Comparison of ENCODE assay signal across 13 cellular contexts in the genomic region with DNA sequence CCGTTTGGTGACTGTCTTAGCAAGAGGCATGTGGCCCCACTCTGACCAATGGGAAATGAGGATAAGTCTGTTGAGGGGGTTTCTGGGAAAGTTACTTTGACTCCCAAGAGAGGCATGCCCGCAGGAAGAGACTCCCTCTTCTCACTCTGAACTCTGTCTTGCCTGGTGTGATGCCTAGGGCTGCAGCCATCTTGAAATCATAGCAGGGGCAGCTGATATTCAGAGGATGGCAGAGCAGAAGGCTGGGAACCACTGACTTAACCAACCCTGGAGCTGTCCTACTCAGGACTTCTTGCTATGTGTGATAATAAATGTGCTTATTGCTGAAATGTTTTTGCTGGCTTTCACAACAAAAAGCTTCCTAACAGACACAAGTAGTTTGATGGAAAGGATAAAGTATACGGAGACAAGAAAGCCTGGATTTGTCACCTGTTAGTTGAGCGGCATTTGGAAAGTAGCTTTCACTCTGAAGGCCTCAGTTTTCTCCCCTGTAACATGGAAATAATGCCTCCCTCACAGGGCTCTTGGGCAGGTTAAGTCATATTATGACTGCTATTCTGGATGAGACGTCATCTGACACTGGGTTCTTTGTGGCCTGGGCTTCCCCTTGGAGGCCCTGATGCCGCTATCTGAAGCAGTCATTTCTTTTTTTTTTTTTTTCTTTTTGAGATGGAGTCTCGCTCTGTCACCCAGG.
DNase-seq lines count a peak whose midpoint lies in the region; ATAC-seq and TF ChIP-seq lines count a peak whose summit lies in the region.
"Had no signal": no experiment of that assay in that cellular context is flagged by ENCODE, and none has a peak within 500 bp of the region (broad histone marks: within the 10 kb centered on the region; RNA-seq: fewer than 3 reads in every experiment).

No MANE protein-coding gene starts in this region.

- H3K9me3 Mint-ChIP-seq in CD4-positive, alpha-beta T cell, result peaks cover 4% of the 10 kb centered on the region
- peaks cover 13% of the 10 kb centered on the region for H3K9me3 Mint-ChIP-seq in activated B cell treated with CpG ODN at 0.5 μM for 24 hours
- peaks cover 9% of the 10 kb centered on the region for H3K9me3 Mint-ChIP-seq in WTC11

- no peaks in the 10 kb centered on the region for H3K9me3 ChIP-seq in CD4-positive, alpha-beta T cell (ENCODE audit: control insufficient read depth, low read length)
- H3K9me3 ChIP-seq in upper lobe of right lung, result no peaks in the 10 kb centered on the region

- H3K27ac ChIP-seq in CD4-positive, alpha-beta T cell (ENCODE audit: low read depth, low read length), result no peak overlapping the region
- H3K27ac ChIP-seq in upper lobe of right lung, result no peak overlapping the region
- H3K27ac ChIP-seq: spleen had no signal

- H3K4me1 Mint-ChIP-seq in CD4-positive, alpha-beta T cell (ENCODE audit: low read depth), result no peaks in the 10 kb centered on the region
- H3K4me1 Mint-ChIP-seq in activated B cell treated with CpG ODN at 0.5 μM for 24 hours (peaks cover 4% of the 10 kb centered on the region), WTC11 (no peaks in the 10 kb centered on the region)

- H3K4me3 ChIP-seq in upper lobe of right lung, result no peak overlapping the region
- H3K4me3 ChIP-seq: spleen had no signal

- POLR2A ChIA-PET in CD4-positive, alpha-beta T cell (lab: Charles Lee), result interaction anchor here (0.6 kb wide), 1 partner anchor 240 kb away, joined by 3 read pairs; no protein-coding TSS in a partner anchor
- POLR2A ChIA-PET in activated B cell treated with CpG ODN at 0.5 μM for 24 hours (lab: Charles Lee), result interaction anchor here (0.7 kb wide), 1 partner anchor 755 kb away, joined by 5 read pairs; no protein-coding TSS in a partner anchor
- POLR2A ChIA-PET in WTC11 (lab: Charles Lee), result no interaction called here

- no peaks in the 10 kb centered on the region for H3K4me1 ChIP-seq in upper lobe of right lung
- H3K4me1 ChIP-seq: spleen had no signal

- no peak for TF ChIP-seq CTCF in CD4-positive, alpha-beta T cell (IDR thresholded peaks at IDR 0.05)
- TF ChIP-seq CTCF in activated B cell treated with CpG ODN at 0.5 μM for 24 hours (IDR thresholded peaks at IDR 0.05) (no peak), WTC11 (IDR thresholded peaks at IDR 0.05) (no peak), upper lobe of right lung (IDR thresholded peaks at IDR 0.05) (no peak)

- H3K36me3 Mint-ChIP-seq in CD4-positive, alpha-beta T cell (ENCODE audit: low read depth), result no peaks in the 10 kb centered on the region
- H3K36me3 Mint-ChIP-seq in activated B cell treated with CpG ODN at 0.5 μM for 24 hours (ENCODE audit: low read depth) (no peaks in the 10 kb centered on the region), WTC11 (peaks cover 6% of the 10 kb centered on the region; the same call in 1 of the 2 replicates)
- H3K36me3 Mint-ChIP-seq: CD8-positive, alpha-beta T cell had no signal

- no peak overlapping the region for H3K4me3 Mint-ChIP-seq in CD4-positive, alpha-beta T cell
- no peak overlapping the region for H3K4me3 Mint-ChIP-seq in activated B cell treated with CpG ODN at 0.5 μM for 24 hours
- H3K4me3 Mint-ChIP-seq in WTC11, result no peak overlapping the region
- H3K4me3 Mint-ChIP-seq: CD8-positive, alpha-beta T cell had no signal

- CTCF ChIA-PET in CD4-positive, alpha-beta T cell (lab: Charles Lee), result no interaction called here
- CTCF ChIA-PET in activated B cell treated with CpG ODN at 0.5 μM for 24 hours (lab: Charles Lee) (no interaction called here), WTC11 (lab: Charles Lee) (interaction anchor here (0.7 to 2.3 kb wide), 4 partner anchors 13 to 351 kb away, joined by 3 to 14 read pairs (median 4); no protein-coding TSS in a partner anchor)

- intact Hi-C loops in CD4-positive, alpha-beta T cell (cut with DNase I, micrococcal nuclease), result no loop called here
- intact Hi-C loops in activated B cell treated with CpG ODN at 0.5 μM for 24 hours (cut with micrococcal nuclease), result no loop called here
- intact Hi-C loops in upper lobe of right lung (cut with DNase I), result no loop called here

- DNase-seq in CD4-positive, alpha-beta T cell, result no peak
- DNase-seq in activated B cell treated with CpG ODN at 0.5 μM for 24 hours, result no peak
- DNase-seq in WTC11 (ENCODE audit: low spot score), result no peak
- DNase-seq in upper lobe of right lung, result no peak
- no peak for DNase-seq in NCI-H446 treated with DMSO at 0.1 percent for 48 hours (lab: John Stamatoyannopoulos, UW)
- no peak for DNase-seq in NK-92 (lab: John Stamatoyannopoulos, UW; ENCODE audit: unreplicated experiment)
- DNase-seq: amygdala; CD8-positive, alpha-beta T cell; NCI-H1092 treated with DMSO at 0.1 percent for 48 hours; trophoblast cell had no signal

- peak; percentile 29 for ATAC-seq in CD4-positive, alpha-beta T cell (ENCODE audit: poor library complexity)
- ATAC-seq in GM18867 (IDR thresholded peaks at IDR 0.05; ENCODE audit: unreplicated experiment), result peak; percentile 76
- peak; percentile 71 for ATAC-seq in HG02678 (IDR thresholded peaks at IDR 0.05; ENCODE audit: unreplicated experiment)
- ATAC-seq in activated B cell treated with CpG ODN at 0.5 μM for 24 hours (ENCODE audit: low read depth), result peak; percentile 58
- ATAC-seq in WTC11, result no peak
- no peak for ATAC-seq in upper lobe of right lung
- ATAC-seq: CD8-positive, alpha-beta T cell had no signal

- no peak overlapping the region for H3K27ac Mint-ChIP-seq in CD4-positive, alpha-beta T cell
- no peak overlapping the region for H3K27ac Mint-ChIP-seq in activated B cell treated with CpG ODN at 0.5 μM for 24 hours
- H3K27ac Mint-ChIP-seq in WTC11, result no peak overlapping the region
- H3K27ac Mint-ChIP-seq: CD8-positive, alpha-beta T cell had no signal

- no peaks in the 10 kb centered on the region for H3K36me3 ChIP-seq in upper lobe of right lung
- H3K36me3 ChIP-seq: spleen had no signal

- H3K27me3 Mint-ChIP-seq in CD4-positive, alpha-beta T cell, result no peaks in the 10 kb centered on the region
- H3K27me3 Mint-ChIP-seq in activated B cell treated with CpG ODN at 0.5 μM for 24 hours, result no peaks in the 10 kb centered on the region
- H3K27me3 Mint-ChIP-seq in WTC11 (ENCODE audit: low read depth), result no peaks in the 10 kb centered on the region; the same call in 1 of the 2 replicates

- no peaks in the 10 kb centered on the region for H3K27me3 ChIP-seq in CD4-positive, alpha-beta T cell (ENCODE audit: control insufficient read depth, insufficient read depth, low read length)
- no peaks in the 10 kb centered on the region for H3K27me3 ChIP-seq in upper lobe of right lung
- H3K27me3 ChIP-seq: spleen had no signal

TF ChIP-seq in WTC11, 78 proteins besides CTCF, POLR2A, EP300 and RAD21 (continues in another document):
- TF ChIP-seq ZNF317 (CRISPR knock-in tag; IDR thresholded peaks at IDR 0.05; ENCODE audit: borderline replicate concordance, low read depth), result no peak
- no peak for TF ChIP-seq ZNF263 (CRISPR knock-in tag; IDR thresholded peaks at IDR 0.05; ENCODE audit: low read depth)
- no peak for TF ChIP-seq CREB1 (CRISPR knock-in tag; IDR thresholded peaks at IDR 0.05)
- no peak for TF ChIP-seq ELF4 (CRISPR knock-in tag; IDR thresholded peaks at IDR 0.05; ENCODE audit: low read depth)
- no peak for TF ChIP-seq SMAD3 (CRISPR knock-in tag; IDR thresholded peaks at IDR 0.05; ENCODE audit: borderline replicate concordance)
- no peak for TF ChIP-seq TCF7 (CRISPR knock-in tag; IDR thresholded peaks at IDR 0.05; ENCODE audit: low read depth)
- TF ChIP-seq NR1H2 (CRISPR knock-in tag; IDR thresholded peaks at IDR 0.05), result no peak
- TF ChIP-seq, protein P1, sequence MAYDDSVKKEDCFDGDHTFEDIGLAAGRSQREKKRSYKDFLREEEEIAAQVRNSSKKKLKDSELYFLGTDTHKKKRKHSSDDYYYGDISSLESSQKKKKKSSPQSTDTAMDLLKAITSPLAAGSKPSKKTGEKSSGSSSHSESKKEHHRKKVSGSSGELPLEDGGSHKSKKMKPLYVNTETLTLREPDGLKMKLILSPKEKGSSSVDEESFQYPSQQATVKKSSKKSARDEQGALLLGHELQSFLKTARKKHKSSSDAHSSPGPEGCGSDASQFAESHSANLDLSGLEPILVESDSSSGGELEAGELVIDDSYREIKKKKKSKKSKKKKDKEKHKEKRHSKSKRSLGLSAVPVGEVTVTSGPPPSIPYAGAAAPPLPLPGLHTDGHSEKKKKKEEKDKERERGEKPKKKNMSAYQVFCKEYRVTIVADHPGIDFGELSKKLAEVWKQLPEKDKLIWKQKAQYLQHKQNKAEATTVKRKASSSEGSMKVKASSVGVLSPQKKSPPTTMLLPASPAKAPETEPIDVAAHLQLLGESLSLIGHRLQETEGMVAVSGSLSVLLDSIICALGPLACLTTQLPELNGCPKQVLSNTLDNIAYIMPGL (CRISPR knock-in tag; IDR thresholded peaks at IDR 0.05), result no peak
- TF ChIP-seq OVOL2 (CRISPR knock-in tag; IDR thresholded peaks at IDR 0.05; ENCODE audit: borderline replicate concordance), result no peak
- TF ChIP-seq ZNF219 (CRISPR knock-in tag; IDR thresholded peaks at IDR 0.05; ENCODE audit: borderline replicate concordance), result no peak
- TF ChIP-seq, protein P2, sequence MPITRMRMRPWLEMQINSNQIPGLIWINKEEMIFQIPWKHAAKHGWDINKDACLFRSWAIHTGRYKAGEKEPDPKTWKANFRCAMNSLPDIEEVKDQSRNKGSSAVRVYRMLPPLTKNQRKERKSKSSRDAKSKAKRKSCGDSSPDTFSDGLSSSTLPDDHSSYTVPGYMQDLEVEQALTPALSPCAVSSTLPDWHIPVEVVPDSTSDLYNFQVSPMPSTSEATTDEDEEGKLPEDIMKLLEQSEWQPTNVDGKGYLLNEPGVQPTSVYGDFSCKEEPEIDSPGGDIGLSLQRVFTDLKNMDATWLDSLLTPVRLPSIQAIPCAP (CRISPR knock-in tag; IDR thresholded peaks at IDR 0.05), result no peak
- no peak for TF ChIP-seq NR2C2 (CRISPR knock-in tag; IDR thresholded peaks at IDR 0.05)
- TF ChIP-seq SOX15 (CRISPR knock-in tag; IDR thresholded peaks at IDR 0.05), result no peak
- TF ChIP-seq ZNF416 (CRISPR knock-in tag; IDR thresholded peaks at IDR 0.05), result no peak

Comparison
In these comparisons a context has a peak if more than half of its experiments do, and no peak if none do; other contexts are left out.
1. ATAC-seq: peak in CD4-positive, alpha-beta T cell (single experiment), GM18867 (single experiment), HG02678 (single experiment) and activated B cell treated with CpG ODN at 0.5 μM for 24 hours (single experiment); none in WTC11 (single experiment) and upper lobe of right lung (single experiment).